8 cellular contexts compared by ENCODE assay signal in genomic region chr3:46097691-46098241, GRCh38.
A peak's percentile ranks its signal among the peaks of the same experiment; 100 is the strongest.
DNase-seq lines count a peak whose midpoint lies in the region; ATAC-seq lines count a peak whose summit lies in the region.

No MANE protein-coding gene starts in this region.

- H3K36me3 Mint-ChIP-seq in T-cell, result no peaks in the 10 kb centered on the region

- ATAC-seq in HG02623 (IDR thresholded peaks at IDR 0.05; ENCODE audit: unreplicated experiment) (peak; percentile 14), T-cell (replicated peaks in 1 of 4) (peak; percentile 52 to 68 (median 62)), esophagus mucosa (no peak), HG03045 (IDR thresholded peaks at IDR 0.05; ENCODE audit: unreplicated experiment) (no peak)

- peak overlapping the region; percentile 7 to 69 (median 46) for H3K4me3 Mint-ChIP-seq in T-cell

- peak overlapping the region; percentile 94 to 97 for H3K27ac Mint-ChIP-seq in T-cell

- peaks cover 32 to 65% (median 40%) of the 10 kb centered on the region in 3 donors for H3K4me1 Mint-ChIP-seq in T-cell

- peaks cover 6 to 9% (median 7%) of the 10 kb centered on the region in 3 donors for H3K9me3 Mint-ChIP-seq in T-cell

- DNase-seq in EH (ENCODE audit: low read depth) (peak; percentile 43), T-cell (peak in 3 of 34 experiments; percentile 13 to 19 (median 15)), fibroblast of peridontal ligament (ENCODE audit: extremely low read depth) (peak; percentile 89), superior temporal gyrus (ENCODE audit: extremely low spot score) (no peak)
- DNase-seq in stimulated activated CD4-positive, alpha-beta T cell treated with anti-CD3 and anti-CD28 coated beads, Interleukin-4, amount 100 ng/mL, for 48 hours (ENCODE audit: low read depth in 2 of 2), result peak; percentile 29 to 40

- CTCF ChIA-PET in T-cell (lab: Charles Lee), result interaction anchor here (0.5 to 1.3 kb wide), 2 partner anchors 15 to 19 kb away, joined by 3 read pairs; no protein-coding TSS in a partner anchor

- peaks cover 0 to 5% of the 10 kb centered on the region in 2 donors for H3K27me3 Mint-ChIP-seq in T-cell

- POLR2A ChIA-PET in T-cell (lab: Charles Lee), result no interaction called here

Comparison
In these comparisons a context has a peak if more than half of its experiments do, and no peak if none do; other contexts are left out.
1. ATAC-seq: peak in HG02623 (single experiment) and T-cell (4 of 4); none in esophagus mucosa (single experiment) and HG03045 (single experiment).